In the genomic region with DNA sequence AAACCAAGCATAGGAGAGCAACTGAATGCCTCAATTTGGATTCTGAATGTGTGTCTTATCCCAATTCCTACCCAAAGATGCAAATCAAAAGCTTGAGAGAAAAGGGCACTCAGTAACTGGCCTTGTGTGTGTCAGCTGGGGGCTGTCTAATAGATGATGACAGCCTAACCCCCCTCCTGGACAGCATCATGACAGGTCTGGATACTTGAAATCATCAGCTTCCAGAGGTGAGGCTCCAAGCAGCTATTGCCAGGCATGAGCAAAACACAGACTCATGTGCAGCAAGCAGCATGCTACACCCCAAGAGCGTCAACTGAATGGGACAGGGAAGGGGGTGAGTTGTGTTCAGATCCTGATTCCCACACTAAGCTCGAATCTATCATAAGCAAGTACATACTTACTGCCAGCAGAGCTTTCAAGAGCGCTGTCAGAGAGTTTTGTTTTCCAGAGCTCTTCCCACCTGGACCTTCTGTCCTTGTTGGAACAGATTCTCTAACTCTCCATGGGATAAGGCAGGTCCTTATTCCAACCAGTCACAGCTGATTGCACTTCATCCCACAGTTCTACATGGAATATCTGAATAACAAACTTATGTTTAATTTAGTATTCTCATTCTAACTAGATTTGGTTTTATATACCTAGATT, we compare ENCODE assay signal across 15 cellular contexts.
DNase-seq lines count a peak whose midpoint lies in the region; ATAC-seq lines count a peak whose summit lies in the region.
"Had no signal": no experiment of that assay in that cellular context is flagged by ENCODE, and none has a peak within 500 bp of the region (broad histone marks: within the 10 kb centered on the region; RNA-seq: fewer than 3 reads in every experiment).

No MANE protein-coding gene starts in this region.

- 73% methylated on average over 3 of the region's 3 CpGs for WGBS in right cardiac atrium

- no peak overlapping the region for H3K4me3 Mint-ChIP-seq in stimulated activated effector memory CD8-positive, alpha-beta T cell treated with anti-CD3 and anti-CD28 coated beads, Interleukin-12 subunit alpha, Interleukin-12 subunit beta, amount 100 ng/mL, for 72 hours
- H3K4me3 Mint-ChIP-seq: CD4-positive, alpha-beta T cell; GM23338 had no signal

- H3K9me3 ChIP-seq in right cardiac atrium (ENCODE audit: control insufficient read depth, low read length): no peaks in the 10 kb centered on the region
- H3K9me3 ChIP-seq: Caco-2 had no signal

- H3K4me3 ChIP-seq in right cardiac atrium (ENCODE audit: low read length): no peak overlapping the region
- H3K4me3 ChIP-seq: GM23338 had no signal

- H3K27ac Mint-ChIP-seq in stimulated activated effector memory CD8-positive, alpha-beta T cell treated with anti-CD3 and anti-CD28 coated beads, Interleukin-12 subunit alpha, Interleukin-12 subunit beta, amount 100 ng/mL, for 72 hours: no peak overlapping the region
- H3K27ac Mint-ChIP-seq: CD4-positive, alpha-beta T cell; GM23338 had no signal

- H3K36me3 Mint-ChIP-seq in stimulated activated effector memory CD8-positive, alpha-beta T cell treated with anti-CD3 and anti-CD28 coated beads, Interleukin-12 subunit alpha, Interleukin-12 subunit beta, amount 100 ng/mL, for 72 hours: no peaks in the 10 kb centered on the region

- no peak overlapping the region for H3K27ac ChIP-seq in right cardiac atrium (ENCODE audit: low read length)
- H3K27ac ChIP-seq: C4-2B had no signal

- peaks cover 2% of the 10 kb centered on the region for H3K4me1 ChIP-seq in right cardiac atrium (ENCODE audit: control insufficient read depth, insufficient read depth, low read length)
- H3K4me1 ChIP-seq: Caco-2 had no signal

- ATAC-seq in Right ventricle myocardium superior (ENCODE audit: poor library complexity): peak; percentile 25
- no peak for ATAC-seq in right cardiac atrium
- ATAC-seq in stimulated activated effector memory CD8-positive, alpha-beta T cell treated with anti-CD3 and anti-CD28 coated beads, Interleukin-12 subunit alpha, Interleukin-12 subunit beta, amount 100 ng/mL, for 72 hours: peak; percentile 11
- ATAC-seq in HG03280 (IDR thresholded peaks at IDR 0.05; ENCODE audit: unreplicated experiment): no peak
- ATAC-seq: GM23338 had no signal

- in situ Hi-C loops in G401 (cut with HindIII; ENCODE audit: low sequenced_read_pairs): no loop called here

- intact Hi-C loops in Right ventricle myocardium superior (cut with DNase I) (no loop called here), right cardiac atrium (cut with DNase I) (no loop called here)

- H3K27me3 ChIP-seq in right cardiac atrium (ENCODE audit: control insufficient read depth, insufficient read depth): no peaks in the 10 kb centered on the region

- no peaks in the 10 kb centered on the region for H3K4me1 Mint-ChIP-seq in stimulated activated effector memory CD8-positive, alpha-beta T cell treated with anti-CD3 and anti-CD28 coated beads, Interleukin-12 subunit alpha, Interleukin-12 subunit beta, amount 100 ng/mL, for 72 hours

- no peak for DNase-seq in Right ventricle myocardium superior
- DNase-seq in right cardiac atrium: no peak
- peak; percentile 65 for DNase-seq in G401 (ENCODE audit: low spot score)
- peak; percentile 96 for DNase-seq in SK-N-DZ (ENCODE audit: low spot score)
- DNase-seq in stimulated activated effector memory CD8-positive, alpha-beta T cell treated with anti-CD3 and anti-CD28 coated beads, Interleukin-12 subunit alpha, Interleukin-12 subunit beta, amount 100 ng/mL, for 72 hours (ENCODE audit: low spot score in 2 of 2): no peak
- no peak for DNase-seq in stimulated activated naive CD4-positive, alpha-beta T cell treated with Interleukin-2 at 50 U/mL for 16 hours (lab: John Stamatoyannopoulos, UW)
- DNase-seq: ACHN; Caco-2; CD4-positive, alpha-beta T cell; GDM1; HCEC 1CT; IMR-90 had no signal

- peaks cover 4% of the 10 kb centered on the region for H3K9me3 Mint-ChIP-seq in stimulated activated effector memory CD8-positive, alpha-beta T cell treated with anti-CD3 and anti-CD28 coated beads, Interleukin-12 subunit alpha, Interleukin-12 subunit beta, amount 100 ng/mL, for 72 hours
- H3K9me3 Mint-ChIP-seq: GM23338 had no signal

Comparison
In these comparisons a context has a peak if more than half of its experiments do, and no peak if none do; other contexts are left out.
1. ATAC-seq: peak in Right ventricle myocardium superior (single experiment) and stimulated activated effector memory CD8-positive, alpha-beta T cell treated with anti-CD3 and anti-CD28 coated beads, Interleukin-12 subunit alpha, Interleukin-12 subunit beta, amount 100 ng/mL, for 72 hours (single experiment); none in right cardiac atrium (0 of 2) and HG03280 (single experiment).
2. DNase-seq: peak in G401 (single experiment) and SK-N-DZ (single experiment); none in Right ventricle myocardium superior (single experiment), right cardiac atrium (0 of 3), stimulated activated effector memory CD8-positive, alpha-beta T cell treated with anti-CD3 and anti-CD28 coated beads, Interleukin-12 subunit alpha, Interleukin-12 subunit beta, amount 100 ng/mL, for 72 hours (0 of 2) and stimulated activated naive CD4-positive, alpha-beta T cell treated with Interleukin-2 at 50 U/mL for 16 hours (single experiment).